ENCODE assay signal across 9 cellular contexts in the genomic region with DNA sequence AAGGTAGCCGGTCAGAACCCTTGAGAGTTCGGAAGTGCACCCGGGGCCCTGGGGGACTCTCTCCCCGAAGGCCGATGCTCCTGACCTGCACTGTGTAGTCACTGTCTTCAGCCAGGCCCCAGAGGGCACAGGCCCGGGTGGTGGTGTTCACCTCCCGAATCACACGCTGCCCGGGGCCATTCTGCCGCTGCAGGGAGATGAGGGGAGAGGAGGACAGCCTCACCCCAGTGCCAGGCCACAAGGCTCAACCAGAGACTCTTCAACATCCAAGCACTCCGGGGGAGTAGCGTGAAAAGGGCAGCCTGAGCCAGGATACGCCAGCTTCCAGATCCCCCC. TPM values are rescaled to one million over a fixed set of nuclear protein-coding genes. Genes with fewer than 3 reads are reported as not detected.
A peak's percentile ranks its signal among the peaks of the same experiment; 100 is the strongest.
DNase-seq lines count a peak whose midpoint lies in the region; ATAC-seq and TF ChIP-seq lines count a peak whose summit lies in the region.
"Had no signal": no experiment of that assay in that cellular context is flagged by ENCODE, and none has a peak within 500 bp of the region (broad histone marks: within the 10 kb centered on the region; RNA-seq: fewer than 3 reads in every experiment).

No MANE protein-coding gene starts in this region.

- H3K36me3 Mint-ChIP-seq in HFFc6 (ENCODE audit: low read depth): no peaks in the 10 kb centered on the region
- H3K36me3 Mint-ChIP-seq in activated CD8-positive, alpha-beta memory T cell treated with anti-CD3 and anti-CD28 coated beads, Interleukin-2, amount 10 ng/mL, durations not matched to agents 7 days and 5 days: no peaks in the 10 kb centered on the region

- no peak for ATAC-seq in activated CD8-positive, alpha-beta memory T cell treated with anti-CD3 and anti-CD28 coated beads, Interleukin-2, amount 10 ng/mL, durations not matched to agents 7 days and 5 days

- peak overlapping the region; percentile 95 for H3K4me2 ChIP-seq in skeletal muscle satellite cell (ENCODE audit: low read length)

- intact Hi-C loops in ascending aorta (cut with DNase I): loop anchor here (10.0 kb wide), 1 partner anchor 359 kb away; the partner anchor contains the start of genes PREB and PRR30

- peak overlapping the region; percentile 83 for H3K9ac ChIP-seq in skeletal muscle satellite cell (ENCODE audit: low read depth, low read length)

- no peak overlapping the region for H3K27ac Mint-ChIP-seq in HFFc6
- no peak overlapping the region for H3K27ac Mint-ChIP-seq in activated CD8-positive, alpha-beta memory T cell treated with anti-CD3 and anti-CD28 coated beads, Interleukin-2, amount 10 ng/mL, durations not matched to agents 7 days and 5 days

- DNase-seq in HFFc6: no peak
- no peak for DNase-seq in ascending aorta (ENCODE audit: low spot score in 2 of 2)
- DNase-seq in stimulated activated CD8-positive, alpha-beta memory T cell treated with anti-CD3 and anti-CD28 coated beads, Interleukin-4, amount 100 ng/mL, for 48 hours: no peak
- no peak for DNase-seq in activated CD8-positive, alpha-beta memory T cell treated with anti-CD3 and anti-CD28 coated beads for 24 hours
- no peak for DNase-seq in activated CD8-positive, alpha-beta memory T cell treated with anti-CD3 and anti-CD28 coated beads, Interleukin-2, amount 10 ng/mL, durations not matched to agents 7 days and 5 days
- DNase-seq: NCI-H1417 treated with DMSO at 0.1 percent for 48 hours; stimulated activated CD4-positive, alpha-beta T cell treated with anti-CD3 and anti-CD28 coated beads, Interleukin-12 subunit alpha, Interleukin-12 subunit beta, amount 100 ng/mL, for 4 hours had no signal

- peaks cover 0 to 14% of the 10 kb centered on the region in 2 donors for H3K4me1 ChIP-seq in ascending aorta
- H3K4me1 ChIP-seq in skeletal muscle satellite cell (ENCODE audit: control insufficient read depth, insufficient read depth, low read length): peaks cover 17% of the 10 kb centered on the region

- H3K27me3 ChIP-seq in ascending aorta: no peaks in the 10 kb centered on the region
- H3K27me3 ChIP-seq in skeletal muscle satellite cell (ENCODE audit: control insufficient read depth, insufficient read depth, low read length): no peaks in the 10 kb centered on the region

- H3K27me3 Mint-ChIP-seq in HFFc6 (ENCODE audit: insufficient read depth): peaks cover 25% of the 10 kb centered on the region
- H3K27me3 Mint-ChIP-seq in activated CD8-positive, alpha-beta memory T cell treated with anti-CD3 and anti-CD28 coated beads, Interleukin-2, amount 10 ng/mL, durations not matched to agents 7 days and 5 days: peaks cover 48% of the 10 kb centered on the region

- peaks cover 34% of the 10 kb centered on the region for H3K4me1 Mint-ChIP-seq in HFFc6 (ENCODE audit: low read depth)
- H3K4me1 Mint-ChIP-seq in activated CD8-positive, alpha-beta memory T cell treated with anti-CD3 and anti-CD28 coated beads, Interleukin-2, amount 10 ng/mL, durations not matched to agents 7 days and 5 days: peaks cover 28% of the 10 kb centered on the region

- H3K36me3 ChIP-seq in ascending aorta: no peaks in the 10 kb centered on the region
- H3K36me3 ChIP-seq in skeletal muscle satellite cell (ENCODE audit: insufficient read depth, low read length): peaks cover 4% of the 10 kb centered on the region

- H3K9me3 Mint-ChIP-seq in HFFc6: no peaks in the 10 kb centered on the region
- no peaks in the 10 kb centered on the region for H3K9me3 Mint-ChIP-seq in activated CD8-positive, alpha-beta memory T cell treated with anti-CD3 and anti-CD28 coated beads, Interleukin-2, amount 10 ng/mL, durations not matched to agents 7 days and 5 days (ENCODE audit: low read depth)

- TF ChIP-seq CTCF in HFFc6 (IDR thresholded peaks at IDR 0.05) (no peak), ascending aorta (IDR thresholded peaks at IDR 0.05) (no peak)

- peak overlapping the region; percentile 81 to 91 for H3K27ac ChIP-seq in ascending aorta

- H3K4me3 Mint-ChIP-seq in HFFc6: peak overlapping the region; percentile 76
- no peak overlapping the region for H3K4me3 Mint-ChIP-seq in activated CD8-positive, alpha-beta memory T cell treated with anti-CD3 and anti-CD28 coated beads, Interleukin-2, amount 10 ng/mL, durations not matched to agents 7 days and 5 days

- H3K4me3 ChIP-seq in ascending aorta (peak overlapping the region; percentile 80 to 96), iPS-18c (ENCODE audit: insufficient read depth, low read depth, low read length) (peak overlapping the region; percentile 82; the same call in 1 of the 2 replicates), skeletal muscle satellite cell (ENCODE audit: low read length) (peak overlapping the region; percentile 73)

- CTCF ChIA-PET in activated CD8-positive, alpha-beta memory T cell treated with anti-CD3 and anti-CD28 coated beads, Interleukin-2, amount 10 ng/mL, durations not matched to agents 7 days and 5 days (lab: Charles Lee): interaction anchor here (1.2 kb wide), 1 partner anchor 187 kb away, joined by 3 read pairs; no protein-coding TSS in a partner anchor

- H3K9me3 ChIP-seq in ascending aorta (no peaks in the 10 kb centered on the region), iPS-18c (ENCODE audit: control insufficient read depth, insufficient read depth, low read length) (peaks cover 4% of the 10 kb centered on the region), skeletal muscle satellite cell (replicated peaks; ENCODE audit: low read length) (no peaks in the 10 kb centered on the region)

RNA-seq across cellular contexts. Expression of gene FNDC4, which starts 1.1 kb away (rescaled TPM):
- 1 to 10 TPM; 3.1 to 6.9 (median 5.4) TPM for total RNA-seq in HFFc6 (2021; fragmentation: NEBNext Ultra II Directional; extraction: Animal tissue kit (Norgen Biotek cat#: 25700))
- 18.1 TPM for total RNA-seq in ascending aorta
- 12.0 and 14.4 TPM in 2 replicates for total RNA-seq in skeletal muscle satellite cell (2012; rRNA removed)
- under 1 TPM in 1 of 2 experiments, not detected in 1; 0.14 TPM for total RNA-seq in activated CD8-positive, alpha-beta memory T cell treated with anti-CD3 and anti-CD28 coated beads, Interleukin-2, amount 10 ng/mL, durations not matched to agents 7 days and 5 days

RNA-seq across cellular contexts. Expression of gene GCKR, which starts 2.7 kb away (rescaled TPM):
- not detected for total RNA-seq in HFFc6 (2021; fragmentation: NEBNext Ultra II Directional; extraction: Animal tissue kit (Norgen Biotek cat#: 25700))
- not detected for total RNA-seq in ascending aorta
- total RNA-seq in skeletal muscle satellite cell (2012; rRNA removed): 0.51 and 1.1 TPM in 2 replicates
- total RNA-seq in activated CD8-positive, alpha-beta memory T cell treated with anti-CD3 and anti-CD28 coated beads, Interleukin-2, amount 10 ng/mL, durations not matched to agents 7 days and 5 days: not detected

RNA-seq across cellular contexts. Expression of gene IFT172, which starts 4.4 kb away (rescaled TPM):
- total RNA-seq in HFFc6 (2021; fragmentation: NEBNext Ultra II Directional; extraction: Animal tissue kit (Norgen Biotek cat#: 25700)): 10 to 100 TPM in 5 of 6 experiments, 1 to 10 TPM in 1; 9.8 to 15.2 (median 13.2) TPM
- 204 TPM for total RNA-seq in ascending aorta
- total RNA-seq in skeletal muscle satellite cell (2012; rRNA removed): 18.3 and 18.8 TPM in 2 replicates
- 10 to 100 TPM; 11.5 to 15.7 TPM for total RNA-seq in activated CD8-positive, alpha-beta memory T cell treated with anti-CD3 and anti-CD28 coated beads, Interleukin-2, amount 10 ng/mL, durations not matched to agents 7 days and 5 days

RNA-seq across cellular contexts. Expression of gene KRTCAP3, which starts 51.7 kb away (rescaled TPM):
- 1 to 10 TPM in 2 of 6 experiments, under 1 TPM in 4; 0.34 to 1.3 (median 0.65) TPM for total RNA-seq in HFFc6 (2021; fragmentation: NEBNext Ultra II Directional; extraction: Animal tissue kit (Norgen Biotek cat#: 25700))
- not detected for total RNA-seq in ascending aorta
- total RNA-seq in skeletal muscle satellite cell (2012; rRNA removed): not detected in 2 replicates
- 1 to 10 TPM; 4.5 to 6.4 TPM for total RNA-seq in activated CD8-positive, alpha-beta memory T cell treated with anti-CD3 and anti-CD28 coated beads, Interleukin-2, amount 10 ng/mL, durations not matched to agents 7 days and 5 days

Comparison
In these comparisons a context has a peak if more than half of its experiments do, and no peak if none do; other contexts are left out.
1. RNA of gene IFT172, which starts 4.4 kb away (total RNA-seq): 204 TPM in ascending aorta (single experiment); 11.5 to 15.7 TPM in activated CD8-positive, alpha-beta memory T cell treated with anti-CD3 and anti-CD28 coated beads, Interleukin-2, amount 10 ng/mL, durations not matched to agents 7 days and 5 days and 9.8 to 15.2 TPM in HFFc6; every median in the first group is over 10 times any median in the second.
2. Peak in every context shown above with its lines, with median percentiles within 50 percentile points of each other: H3K4me3 ChIP-seq.